ENCODE assay signal across 1 cellular context in the genomic region with DNA sequence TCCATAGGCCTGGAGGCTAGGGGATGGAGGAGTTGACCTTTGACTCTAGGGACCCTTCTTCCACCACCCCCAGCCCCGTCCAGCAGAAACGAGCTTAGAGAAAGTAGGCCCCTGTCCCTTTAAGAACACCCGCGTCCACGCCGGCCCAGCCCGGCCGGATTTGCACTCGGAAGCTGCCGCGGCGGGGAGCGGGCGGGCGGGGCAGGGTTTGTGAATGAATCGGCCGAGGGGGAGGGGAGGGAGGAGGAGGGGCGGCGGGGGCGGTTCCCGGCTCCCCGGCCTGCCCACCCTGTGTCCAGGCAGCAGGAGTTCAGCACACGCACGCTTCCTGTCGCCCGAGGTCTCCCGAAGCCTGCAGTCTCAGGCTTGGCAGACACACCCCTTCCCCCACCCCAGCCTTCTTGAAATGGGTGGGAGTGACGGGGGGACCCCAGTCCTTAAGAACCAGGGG.
TF ChIP-seq lines count a peak whose summit lies in the region.

No MANE protein-coding gene starts in this region.

TF ChIP-seq in IMR-90, 13 proteins besides CTCF, POLR2A, EP300 and RAD21 (continued from another document):
- TF ChIP-seq SMC3 (IDR thresholded peaks at IDR 0.05; ENCODE audit: low read depth, low read length) (no peak), MAZ (IDR thresholded peaks at IDR 0.05; ENCODE audit: borderline replicate concordance, low read depth, low read length) (no peak), FOS (IDR thresholded peaks at IDR 0.05; ENCODE audit: low read depth, low read length) (no peak), MXI1 (IDR thresholded peaks at IDR 0.05; ENCODE audit: borderline replicate concordance, low read depth, low read length) (no peak), BHLHE40 (IDR thresholded peaks at IDR 0.05; ENCODE audit: low read depth, low read length) (no peak), CHD1 (IDR thresholded peaks at IDR 0.05; ENCODE audit: low read depth, low read length) (no peak), USF2 (IDR thresholded peaks at IDR 0.05; ENCODE audit: low read depth, low read length) (no peak), MAFK (IDR thresholded peaks at IDR 0.05; ENCODE audit: low read depth, low read length) (no peak)
TF ChIP-seq in IMR-90: peak in this region for 0.
